In the genomic region with DNA sequence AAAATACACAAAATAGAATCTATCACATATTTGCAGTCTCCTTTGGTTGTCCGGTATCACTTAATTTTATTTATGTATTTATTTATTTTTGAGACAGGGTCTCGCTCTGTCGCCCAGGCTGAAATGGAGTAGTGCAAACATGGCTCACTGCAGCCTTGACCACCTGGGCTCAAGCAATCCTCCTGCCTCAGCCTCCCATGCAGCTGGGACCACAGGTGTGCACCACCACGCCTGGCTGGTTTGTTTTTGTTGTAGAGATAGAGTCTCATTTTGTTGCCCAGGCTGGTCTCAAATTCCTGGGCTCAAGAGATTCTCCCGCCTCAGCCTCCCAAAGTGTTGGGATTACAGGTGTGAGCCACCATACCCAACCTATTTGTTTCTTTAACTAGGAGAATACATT, we compare ENCODE assay signal across 18 cellular contexts. TPM values are rescaled to one million over a fixed set of nuclear protein-coding genes. Genes with fewer than 3 reads are reported as not detected.
DNase-seq lines count a peak whose midpoint lies in the region; ATAC-seq and TF ChIP-seq lines count a peak whose summit lies in the region.
"Had no signal": no experiment of that assay in that cellular context is flagged by ENCODE, and none has a peak within 500 bp of the region (broad histone marks: within the 10 kb centered on the region; RNA-seq: fewer than 3 reads in every experiment).

No MANE protein-coding gene starts in this region.

- H2AFZ ChIP-seq in OCI-LY1 (ENCODE audit: low read length), result no peak overlapping the region
- no peak overlapping the region for H2AFZ ChIP-seq in osteoblast (ENCODE audit: low read length)

- no peaks in the 10 kb centered on the region for H4K20me1 ChIP-seq in OCI-LY1 (ENCODE audit: insufficient read depth, low read length)
- H4K20me1 ChIP-seq in osteoblast (ENCODE audit: insufficient read depth, low read length), result peaks cover 7% of the 10 kb centered on the region

- no peaks in the 10 kb centered on the region for H3K9me3 ChIP-seq in OCI-LY1 (ENCODE audit: low read length)
- no peaks in the 10 kb centered on the region for H3K9me3 ChIP-seq in osteoblast (ENCODE audit: low read depth, low read length)
- H3K9me3 ChIP-seq: HAP-1 had no signal

- no peak overlapping the region for H3K9ac ChIP-seq in OCI-LY1 (ENCODE audit: low read length)

- H3K27me3 ChIP-seq in OCI-LY1 (ENCODE audit: insufficient read depth, low read length) (no peaks in the 10 kb centered on the region), osteoblast (ENCODE audit: insufficient read depth, low read length) (no peaks in the 10 kb centered on the region)

- no peak for ATAC-seq in stimulated activated naive CD8-positive, alpha-beta T cell treated with anti-CD3 and anti-CD28 coated beads, Interleukin-15, Interleukin-2, amounts not matched to agents 100 U/mL and 50 U/mL, for 24 hours
- ATAC-seq in naive B cell (ENCODE audit: low read depth in 2 of 2), result no peak
- no peak for ATAC-seq in GM18861 (IDR thresholded peaks at IDR 0.05; ENCODE audit: unreplicated experiment)

- H3K36me3 ChIP-seq in OCI-LY1 (ENCODE audit: insufficient read depth, low read length), result peaks cover 44% of the 10 kb centered on the region
- peaks cover 6% of the 10 kb centered on the region for H3K36me3 ChIP-seq in osteoblast (ENCODE audit: insufficient read depth, low read length)
- H3K36me3 ChIP-seq: HAP-1 had no signal

- no peaks in the 10 kb centered on the region for H3K9me3 Mint-ChIP-seq in stimulated activated naive CD8-positive, alpha-beta T cell treated with anti-CD3 and anti-CD28 coated beads, Interleukin-15, Interleukin-2, amounts not matched to agents 100 ng/mL and 50 ng/mL, for 24 hours
- H3K9me3 Mint-ChIP-seq in naive B cell, result no peaks in the 10 kb centered on the region
- H3K9me3 Mint-ChIP-seq: CD4-positive, alpha-beta memory T cell; HFFc6 had no signal

- H3K4me2 ChIP-seq in OCI-LY1 (ENCODE audit: low read length) (no peak overlapping the region), osteoblast (ENCODE audit: insufficient read depth, low read length) (no peak overlapping the region)

- TF ChIP-seq CTCF in OCI-LY1 (IDR thresholded peaks at IDR 0.05; ENCODE audit: low read length) (no peak), osteoblast (IDR thresholded peaks at IDR 0.05; ENCODE audit: extremely low read depth, low read depth, low read length) (no peak)

- H3K36me3 Mint-ChIP-seq in stimulated activated naive CD8-positive, alpha-beta T cell treated with anti-CD3 and anti-CD28 coated beads, Interleukin-15, Interleukin-2, amounts not matched to agents 100 ng/mL and 50 ng/mL, for 24 hours (ENCODE audit: low read depth), result peaks cover 46% of the 10 kb centered on the region
- H3K36me3 Mint-ChIP-seq in naive B cell, result peaks cover 0 to 7% of the 10 kb centered on the region in 2 donors

- H3K4me1 ChIP-seq in OCI-LY1 (ENCODE audit: insufficient read depth, low read length, severe bottlenecking) (peaks cover 34% of the 10 kb centered on the region), osteoblast (ENCODE audit: insufficient read depth, low read length) (peaks cover 3% of the 10 kb centered on the region)

- peaks cover 31% of the 10 kb centered on the region for H3K4me1 Mint-ChIP-seq in stimulated activated naive CD8-positive, alpha-beta T cell treated with anti-CD3 and anti-CD28 coated beads, Interleukin-15, Interleukin-2, amounts not matched to agents 100 ng/mL and 50 ng/mL, for 24 hours (ENCODE audit: low read depth)
- peaks cover 14 to 48% (median 18%) of the 10 kb centered on the region in 3 donors for H3K4me1 Mint-ChIP-seq in naive B cell

- DNase-seq in stimulated activated naive CD8-positive, alpha-beta T cell treated with anti-CD3 and anti-CD28 coated beads, Interleukin-15, Interleukin-2, amounts not matched to agents 100 U/mL and 50 U/mL, for 24 hours, result no peak
- DNase-seq in naive B cell (no peak), kidney tubule cell (ENCODE audit: low spot score) (no peak), osteoblast (ENCODE audit: insufficient read length, low spot score, missing footprints) (no peak)
- DNase-seq: 8988T; AML-193; C1 segment of cervical spinal cord; CD4-positive, alpha-beta memory T cell; COR-L47; DMS153; DMS79 treated with DMSO at 0.1 percent for 48 hours; GDM1; HFFc6 had no signal

- H3K27ac ChIP-seq in OCI-LY1 (ENCODE audit: low read depth, low read length, poor library complexity, severe bottlenecking), result peak overlapping the region; percentile 34
- no peak overlapping the region for H3K27ac ChIP-seq in osteoblast (ENCODE audit: low read depth, low read length)

- H3K4me3 Mint-ChIP-seq in stimulated activated naive CD8-positive, alpha-beta T cell treated with anti-CD3 and anti-CD28 coated beads, Interleukin-15, Interleukin-2, amounts not matched to agents 100 ng/mL and 50 ng/mL, for 24 hours, result no peak overlapping the region
- peak overlapping the region in 1 of 8 donors; percentile 21 for H3K4me3 Mint-ChIP-seq in naive B cell
- H3K4me3 Mint-ChIP-seq: CD4-positive, alpha-beta memory T cell; HFFc6 had no signal

- peaks cover 4% of the 10 kb centered on the region for H3F3A ChIP-seq in OCI-LY1 (ENCODE audit: insufficient read depth, low read length)

- no peaks in the 10 kb centered on the region for H3K9me2 ChIP-seq in OCI-LY1 (ENCODE audit: low read depth, low read length)

- no peaks in the 10 kb centered on the region for H3K27me3 Mint-ChIP-seq in stimulated activated naive CD8-positive, alpha-beta T cell treated with anti-CD3 and anti-CD28 coated beads, Interleukin-15, Interleukin-2, amounts not matched to agents 100 ng/mL and 50 ng/mL, for 24 hours
- no peaks in the 10 kb centered on the region for H3K27me3 Mint-ChIP-seq in naive B cell
- H3K27me3 Mint-ChIP-seq: CD4-positive, alpha-beta memory T cell had no signal

- H3K79me2 ChIP-seq in OCI-LY1 (ENCODE audit: insufficient read depth, low read length) (peaks cover 20% of the 10 kb centered on the region), osteoblast (ENCODE audit: insufficient read depth, low read length) (peaks cover 7% of the 10 kb centered on the region)

- H3K4me3 ChIP-seq in OCI-LY1 (ENCODE audit: low read depth, low read length, poor library complexity, severe bottlenecking) (no peak overlapping the region), osteoblast (ENCODE audit: insufficient read depth, low read length) (no peak overlapping the region)
- H3K4me3 ChIP-seq: HAP-1, K562 had no signal

- peak overlapping the region; percentile 57 for H3K27ac Mint-ChIP-seq in stimulated activated naive CD8-positive, alpha-beta T cell treated with anti-CD3 and anti-CD28 coated beads, Interleukin-15, Interleukin-2, amounts not matched to agents 100 ng/mL and 50 ng/mL, for 24 hours
- H3K27ac Mint-ChIP-seq in naive B cell, result peak overlapping the region in 5 of 6 donors; percentile 3 to 88 (median 26)
- H3K27ac Mint-ChIP-seq: HFFc6 had no signal

RNA-seq across cellular contexts. Expression of gene DENND4A, which starts 33.9 kb away (rescaled TPM):
- 10 to 100 TPM; 18.3 to 38.9 (median 26.8) TPM for polyA plus RNA-seq in naive B cell (ENCODE audit: low read depth in 6 of 6)
- 30.4 and 32.7 TPM in 2 replicates for total RNA-seq in osteoblast
